In the genomic region with DNA sequence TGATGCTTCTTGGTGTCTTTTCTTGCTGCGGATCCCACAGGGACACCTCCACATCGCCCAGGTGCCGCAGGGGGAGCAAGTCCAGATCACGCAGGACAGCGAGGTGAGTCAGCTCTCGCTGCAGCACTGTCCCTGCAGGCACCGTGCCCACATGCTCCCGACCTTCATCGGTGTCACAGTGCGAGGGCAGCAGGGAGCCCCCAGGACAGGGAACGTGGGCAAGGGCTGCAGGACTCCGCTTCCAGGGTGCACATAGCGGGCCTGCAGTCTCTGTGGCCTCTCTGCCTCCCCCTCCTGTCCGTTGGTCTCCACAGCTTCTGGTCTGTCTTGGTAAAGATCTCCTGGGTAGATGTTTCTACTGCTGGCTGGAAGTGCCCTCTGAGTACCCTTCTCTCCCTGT, we compare ENCODE assay signal across 1 cellular context.
TF ChIP-seq lines count a peak whose summit lies in the region.

No MANE protein-coding gene starts in this region.

TF ChIP-seq in GM23338, 12 proteins besides CTCF, POLR2A, EP300 and RAD21 (continued from another document):
- TF ChIP-seq ZNF114 (CRISPR knock-in tag; IDR thresholded peaks at IDR 0.05) (no peak), EZH2phosphoT487 (IDR thresholded peaks at IDR 0.05; ENCODE audit: unreplicated experiment) (no peak), ZNF331 (CRISPR knock-in tag; IDR thresholded peaks at IDR 0.05; ENCODE audit: low read depth) (no peak), STAT1 (IDR thresholded peaks at IDR 0.05; ENCODE audit: unreplicated experiment) (no peak), JUNB (IDR thresholded peaks at IDR 0.05; ENCODE audit: unreplicated experiment) (no peak), POLR2AphosphoS5 (IDR thresholded peaks at IDR 0.05; ENCODE audit: low read depth) (no peak), NANOG (IDR thresholded peaks at IDR 0.05; ENCODE audit: borderline replicate concordance) (no peak), EZH2 (IDR thresholded peaks at IDR 0.05; ENCODE audit: low read depth, unreplicated experiment) (no peak)
- TF ChIP-seq, protein P1, sequence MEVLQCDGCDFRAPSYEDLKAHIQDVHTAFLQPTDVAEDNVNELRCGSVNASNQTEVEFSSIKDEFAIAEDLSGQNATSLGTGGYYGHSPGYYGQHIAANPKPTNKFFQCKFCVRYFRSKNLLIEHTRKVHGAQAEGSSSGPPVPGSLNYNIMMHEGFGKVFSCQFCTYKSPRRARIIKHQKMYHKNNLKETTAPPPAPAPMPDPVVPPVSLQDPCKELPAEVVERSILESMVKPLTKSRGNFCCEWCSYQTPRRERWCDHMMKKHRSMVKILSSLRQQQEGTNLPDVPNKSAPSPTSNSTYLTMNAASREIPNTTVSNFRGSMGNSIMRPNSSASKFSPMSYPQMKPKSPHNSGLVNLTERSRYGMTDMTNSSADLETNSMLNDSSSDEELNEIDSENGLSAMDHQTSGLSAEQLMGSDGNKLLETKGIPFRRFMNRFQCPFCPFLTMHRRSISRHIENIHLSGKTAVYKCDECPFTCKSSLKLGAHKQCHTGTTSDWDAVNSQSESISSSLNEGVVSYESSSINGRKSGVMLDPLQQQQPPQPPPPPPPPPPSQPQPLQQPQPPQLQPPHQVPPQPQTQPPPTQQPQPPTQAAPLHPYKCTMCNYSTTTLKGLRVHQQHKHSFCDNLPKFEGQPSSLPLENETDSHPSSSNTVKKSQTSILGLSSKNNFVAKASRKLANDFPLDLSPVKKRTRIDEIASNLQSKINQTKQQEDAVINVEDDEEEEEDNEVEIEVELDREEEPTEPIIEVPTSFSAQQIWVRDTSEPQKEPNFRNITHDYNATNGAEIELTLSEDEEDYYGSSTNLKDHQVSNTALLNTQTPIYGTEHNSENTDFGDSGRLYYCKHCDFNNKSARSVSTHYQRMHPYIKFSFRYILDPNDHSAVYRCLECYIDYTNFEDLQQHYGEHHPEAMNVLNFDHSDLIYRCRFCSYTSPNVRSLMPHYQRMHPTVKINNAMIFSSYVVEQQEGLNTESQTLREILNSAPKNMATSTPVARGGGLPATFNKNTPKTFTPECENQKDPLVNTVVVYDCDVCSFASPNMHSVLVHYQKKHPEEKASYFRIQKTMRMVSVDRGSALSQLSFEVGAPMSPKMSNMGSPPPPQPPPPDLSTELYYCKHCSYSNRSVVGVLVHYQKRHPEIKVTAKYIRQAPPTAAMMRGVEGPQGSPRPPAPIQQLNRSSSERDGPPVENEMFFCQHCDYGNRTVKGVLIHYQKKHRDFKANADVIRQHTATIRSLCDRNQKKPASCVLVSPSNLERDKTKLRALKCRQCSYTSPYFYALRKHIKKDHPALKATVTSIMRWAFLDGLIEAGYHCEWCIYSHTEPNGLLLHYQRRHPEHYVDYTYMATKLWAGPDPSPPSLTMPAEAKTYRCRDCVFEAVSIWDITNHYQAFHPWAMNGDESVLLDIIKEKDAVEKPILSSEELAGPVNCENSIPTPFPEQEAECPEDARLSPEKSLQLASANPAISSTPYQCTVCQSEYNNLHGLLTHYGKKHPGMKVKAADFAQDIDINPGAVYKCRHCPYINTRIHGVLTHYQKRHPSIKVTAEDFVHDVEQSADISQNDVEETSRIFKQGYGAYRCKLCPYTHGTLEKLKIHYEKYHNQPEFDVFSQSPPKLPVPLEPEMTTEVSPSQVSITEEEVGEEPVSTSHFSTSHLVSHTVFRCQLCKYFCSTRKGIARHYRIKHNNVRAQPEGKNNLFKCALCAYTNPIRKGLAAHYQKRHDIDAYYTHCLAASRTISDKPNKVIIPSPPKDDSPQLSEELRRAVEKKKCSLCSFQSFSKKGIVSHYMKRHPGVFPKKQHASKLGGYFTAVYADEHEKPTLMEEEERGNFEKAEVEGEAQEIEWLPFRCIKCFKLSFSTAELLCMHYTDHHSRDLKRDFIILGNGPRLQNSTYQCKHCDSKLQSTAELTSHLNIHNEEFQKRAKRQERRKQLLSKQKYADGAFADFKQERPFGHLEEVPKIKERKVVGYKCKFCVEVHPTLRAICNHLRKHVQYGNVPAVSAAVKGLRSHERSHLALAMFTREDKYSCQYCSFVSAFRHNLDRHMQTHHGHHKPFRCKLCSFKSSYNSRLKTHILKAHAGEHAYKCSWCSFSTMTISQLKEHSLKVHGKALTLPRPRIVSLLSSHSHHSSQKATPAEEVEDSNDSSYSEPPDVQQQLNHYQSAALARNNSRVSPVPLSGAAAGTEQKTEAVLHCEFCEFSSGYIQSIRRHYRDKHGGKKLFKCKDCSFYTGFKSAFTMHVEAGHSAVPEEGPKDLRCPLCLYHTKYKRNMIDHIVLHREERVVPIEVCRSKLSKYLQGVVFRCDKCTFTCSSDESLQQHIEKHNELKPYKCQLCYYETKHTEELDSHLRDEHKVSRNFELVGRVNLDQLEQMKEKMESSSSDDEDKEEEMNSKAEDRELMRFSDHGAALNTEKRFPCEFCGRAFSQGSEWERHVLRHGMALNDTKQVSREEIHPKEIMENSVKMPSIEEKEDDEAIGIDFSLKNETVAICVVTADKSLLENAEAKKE (CRISPR knock-in tag; IDR thresholded peaks at IDR 0.05): no peak
- TF ChIP-seq, protein P2, sequence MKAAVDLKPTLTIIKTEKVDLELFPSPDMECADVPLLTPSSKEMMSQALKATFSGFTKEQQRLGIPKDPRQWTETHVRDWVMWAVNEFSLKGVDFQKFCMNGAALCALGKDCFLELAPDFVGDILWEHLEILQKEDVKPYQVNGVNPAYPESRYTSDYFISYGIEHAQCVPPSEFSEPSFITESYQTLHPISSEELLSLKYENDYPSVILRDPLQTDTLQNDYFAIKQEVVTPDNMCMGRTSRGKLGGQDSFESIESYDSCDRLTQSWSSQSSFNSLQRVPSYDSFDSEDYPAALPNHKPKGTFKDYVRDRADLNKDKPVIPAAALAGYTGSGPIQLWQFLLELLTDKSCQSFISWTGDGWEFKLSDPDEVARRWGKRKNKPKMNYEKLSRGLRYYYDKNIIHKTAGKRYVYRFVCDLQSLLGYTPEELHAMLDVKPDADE (IDR thresholded peaks at IDR 0.05): no peak
- TF ChIP-seq, protein P3, sequence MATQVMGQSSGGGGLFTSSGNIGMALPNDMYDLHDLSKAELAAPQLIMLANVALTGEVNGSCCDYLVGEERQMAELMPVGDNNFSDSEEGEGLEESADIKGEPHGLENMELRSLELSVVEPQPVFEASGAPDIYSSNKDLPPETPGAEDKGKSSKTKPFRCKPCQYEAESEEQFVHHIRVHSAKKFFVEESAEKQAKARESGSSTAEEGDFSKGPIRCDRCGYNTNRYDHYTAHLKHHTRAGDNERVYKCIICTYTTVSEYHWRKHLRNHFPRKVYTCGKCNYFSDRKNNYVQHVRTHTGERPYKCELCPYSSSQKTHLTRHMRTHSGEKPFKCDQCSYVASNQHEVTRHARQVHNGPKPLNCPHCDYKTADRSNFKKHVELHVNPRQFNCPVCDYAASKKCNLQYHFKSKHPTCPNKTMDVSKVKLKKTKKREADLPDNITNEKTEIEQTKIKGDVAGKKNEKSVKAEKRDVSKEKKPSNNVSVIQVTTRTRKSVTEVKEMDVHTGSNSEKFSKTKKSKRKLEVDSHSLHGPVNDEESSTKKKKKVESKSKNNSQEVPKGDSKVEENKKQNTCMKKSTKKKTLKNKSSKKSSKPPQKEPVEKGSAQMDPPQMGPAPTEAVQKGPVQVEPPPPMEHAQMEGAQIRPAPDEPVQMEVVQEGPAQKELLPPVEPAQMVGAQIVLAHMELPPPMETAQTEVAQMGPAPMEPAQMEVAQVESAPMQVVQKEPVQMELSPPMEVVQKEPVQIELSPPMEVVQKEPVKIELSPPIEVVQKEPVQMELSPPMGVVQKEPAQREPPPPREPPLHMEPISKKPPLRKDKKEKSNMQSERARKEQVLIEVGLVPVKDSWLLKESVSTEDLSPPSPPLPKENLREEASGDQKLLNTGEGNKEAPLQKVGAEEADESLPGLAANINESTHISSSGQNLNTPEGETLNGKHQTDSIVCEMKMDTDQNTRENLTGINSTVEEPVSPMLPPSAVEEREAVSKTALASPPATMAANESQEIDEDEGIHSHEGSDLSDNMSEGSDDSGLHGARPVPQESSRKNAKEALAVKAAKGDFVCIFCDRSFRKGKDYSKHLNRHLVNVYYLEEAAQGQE (IDR thresholded peaks at IDR 0.05; ENCODE audit: unreplicated experiment): no peak
TF ChIP-seq in GM23338: peak in this region for 0.
